ENCODE assay signal across 9 cellular contexts in genomic region chr12:49762468-49762847, GRCh38. TPM values are rescaled to one million over a fixed set of nuclear protein-coding genes. Genes with fewer than 3 reads are reported as not detected.
DNase-seq lines count a peak whose midpoint lies in the region; ATAC-seq and TF ChIP-seq lines count a peak whose summit lies in the region.
"Had no signal": no experiment of that assay in that cellular context is flagged by ENCODE, and none has a peak within 500 bp of the region (broad histone marks: within the 10 kb centered on the region; RNA-seq: fewer than 3 reads in every experiment).

No MANE protein-coding gene starts in this region.

- no TSS peak for BruUV-seq in A673 (replicated peaks; lab: Mats Ljungman, UMichigan)

- CTCF ChIA-PET in A673 (lab: Charles Lee) (interaction anchor here (1.6 kb wide), 1 partner anchor 16 kb away, joined by 3 read pairs; no protein-coding TSS in a partner anchor), activated B cell treated with CpG ODN at 0.5 μM for 24 hours (lab: Charles Lee) (interaction anchor here (0.6 to 4.4 kb wide), 10 partner anchors 9 to 1585 kb away, joined by 3 to 48 read pairs (median 6); partner anchors contain the start of gene TMBIM6)
- CTCF ChIA-PET in CD4-positive, alpha-beta T cell (lab: Charles Lee), result interaction anchor here (0.5 to 5.2 kb wide), 14 partner anchors 11 to 758 kb away, joined by 3 to 53 read pairs (median 3); partner anchors contain the start of genes PRPF40B and TMBIM6

- H3K27ac ChIP-seq in A673 (ENCODE audit: low read depth, low read length, poor library complexity, severe bottlenecking), result peak overlapping the region; percentile 22
- H3K27ac ChIP-seq in CD4-positive, alpha-beta T cell (ENCODE audit: low read depth, low read length), result no peak overlapping the region
- no peak overlapping the region for H3K27ac ChIP-seq in SJCRH30
- no peak overlapping the region for H3K27ac ChIP-seq in caudate nucleus (ENCODE audit: low read depth, low read length)

- intact Hi-C loops in A673 (cut with micrococcal nuclease; ENCODE audit: unreplicated experiment), result loop anchor here (2.0 kb wide), 1 partner anchor 118 kb away; no protein-coding TSS in a partner anchor
- intact Hi-C loops in CD4-positive, alpha-beta T cell (cut with DNase I, micrococcal nuclease), result loop anchor here in 1 of 2 experiments (2.0 kb wide), 1 partner anchor 20 kb away; no protein-coding TSS in a partner anchor
- intact Hi-C loops in activated B cell treated with CpG ODN at 0.5 μM for 24 hours (cut with micrococcal nuclease), result loop anchor here (1.0 to 2.0 kb wide), 2 partner anchors 8 to 126 kb away; no protein-coding TSS in a partner anchor

- H3K4me1 ChIP-seq in A673 (ENCODE audit: insufficient read depth, low read length, poor library complexity, severe bottlenecking) (no peaks in the 10 kb centered on the region), SJCRH30 (no peaks in the 10 kb centered on the region)

- peaks cover 75% of the 10 kb centered on the region for H3K36me3 Mint-ChIP-seq in CD4-positive, alpha-beta T cell (ENCODE audit: low read depth)
- peaks cover 72% of the 10 kb centered on the region for H3K36me3 Mint-ChIP-seq in activated B cell treated with CpG ODN at 0.5 μM for 24 hours (ENCODE audit: low read depth)
- H3K36me3 Mint-ChIP-seq in endothelial cell (ENCODE audit: low read depth, unreplicated experiment), result peaks cover 59% of the 10 kb centered on the region

- peak; percentile 51 for ATAC-seq in CD4-positive, alpha-beta T cell (ENCODE audit: poor library complexity)
- ATAC-seq in activated B cell treated with CpG ODN at 0.5 μM for 24 hours (ENCODE audit: low read depth) (peak; percentile 32), GM21786 (IDR thresholded peaks at IDR 0.05; ENCODE audit: unreplicated experiment) (no peak)

- peak overlapping the region; percentile 1 for H3K4me3 Mint-ChIP-seq in CD4-positive, alpha-beta T cell
- no peak overlapping the region for H3K4me3 Mint-ChIP-seq in activated B cell treated with CpG ODN at 0.5 μM for 24 hours
- peak overlapping the region; percentile 47 for H3K4me3 Mint-ChIP-seq in endothelial cell (ENCODE audit: unreplicated experiment)

- H3K4me3 ChIP-seq in A673 (ENCODE audit: low read depth, low read length, poor library complexity, severe bottlenecking) (no peak overlapping the region), SJCRH30 (no peak overlapping the region), MG63 (no peak overlapping the region)

- H3K36me3 ChIP-seq in A673 (ENCODE audit: insufficient read depth, low read length, poor library complexity, severe bottlenecking) (peaks cover 76% of the 10 kb centered on the region), SJCRH30 (peaks cover 74% of the 10 kb centered on the region), MG63 (peaks cover 64% of the 10 kb centered on the region)

- H3K27me3 ChIP-seq in A673 (replicated peaks; ENCODE audit: insufficient read depth, low read depth, low read length, poor library complexity), result no peaks in the 10 kb centered on the region
- no peaks in the 10 kb centered on the region for H3K27me3 ChIP-seq in CD4-positive, alpha-beta T cell (ENCODE audit: control insufficient read depth, insufficient read depth, low read length)
- no peaks in the 10 kb centered on the region for H3K27me3 ChIP-seq in SJCRH30
- H3K27me3 ChIP-seq in MG63, result no peaks in the 10 kb centered on the region

- POLR2A ChIA-PET in A673 (lab: Charles Lee; ENCODE audit: low non-redundant PET) (no interaction called here), activated B cell treated with CpG ODN at 0.5 μM for 24 hours (lab: Charles Lee) (interaction anchor here (0.6 to 2.4 kb wide), 6 partner anchors 9 to 222 kb away, joined by 3 to 20 read pairs (median 3); partner anchors contain the start of gene TMBIM6)
- POLR2A ChIA-PET in CD4-positive, alpha-beta T cell (lab: Charles Lee), result interaction anchor here (1.4 to 7.4 kb wide), 3 partner anchors 19 to 80 kb away, joined by 5 to 77 read pairs (median 13); partner anchors contain the start of genes BCDIN3D and TMBIM6

- no peak for DNase-seq in A673 (ENCODE audit: low spot score)
- DNase-seq in CD4-positive, alpha-beta T cell, result peak in 1 of 10 experiments; percentile 3
- DNase-seq in activated B cell treated with CpG ODN at 0.5 μM for 24 hours, result no peak
- DNase-seq in endothelial cell (ENCODE audit: low spot score), result no peak
- DNase-seq in SJCRH30, result no peak
- no peak for DNase-seq in caudate nucleus (lab: John Stamatoyannopoulos, UW)
- no peak for DNase-seq in MG63
- DNase-seq: NCI-H1092 treated with DMSO at 0.1 percent for 48 hours had no signal

- peaks cover 58% of the 10 kb centered on the region for H3K4me1 Mint-ChIP-seq in CD4-positive, alpha-beta T cell (ENCODE audit: low read depth)
- H3K4me1 Mint-ChIP-seq in activated B cell treated with CpG ODN at 0.5 μM for 24 hours (peaks cover 25% of the 10 kb centered on the region), endothelial cell (ENCODE audit: unreplicated experiment) (peaks cover 37% of the 10 kb centered on the region)

- no peaks in the 10 kb centered on the region for H3K27me3 Mint-ChIP-seq in CD4-positive, alpha-beta T cell
- H3K27me3 Mint-ChIP-seq in activated B cell treated with CpG ODN at 0.5 μM for 24 hours (no peaks in the 10 kb centered on the region), endothelial cell (ENCODE audit: unreplicated experiment) (peaks cover 1% of the 10 kb centered on the region)

- TF ChIP-seq CTCF in A673 (conservative IDR thresholded peaks at IDR 0.05; ENCODE audit: low read depth, low read length) (no peak), activated B cell treated with CpG ODN at 0.5 μM for 24 hours (IDR thresholded peaks at IDR 0.05) (no peak), endothelial cell (IDR thresholded peaks at IDR 0.05; ENCODE audit: unreplicated experiment) (no peak)
- TF ChIP-seq CTCF in CD4-positive, alpha-beta T cell (IDR thresholded peaks at IDR 0.05), result no peak

- no peaks in the 10 kb centered on the region for H3K9me3 Mint-ChIP-seq in CD4-positive, alpha-beta T cell
- H3K9me3 Mint-ChIP-seq in activated B cell treated with CpG ODN at 0.5 μM for 24 hours (no peaks in the 10 kb centered on the region), endothelial cell (ENCODE audit: unreplicated experiment) (no peaks in the 10 kb centered on the region)

- H3K9me3 ChIP-seq in A673 (ENCODE audit: low read depth, low read length, poor library complexity, severe bottlenecking) (no peaks in the 10 kb centered on the region), SJCRH30 (replicated peaks) (no peaks in the 10 kb centered on the region), MG63 (no peaks in the 10 kb centered on the region)
- no peaks in the 10 kb centered on the region for H3K9me3 ChIP-seq in CD4-positive, alpha-beta T cell (ENCODE audit: control insufficient read depth, low read length)

- H3K27ac Mint-ChIP-seq in CD4-positive, alpha-beta T cell, result peak overlapping the region; percentile 73
- peak overlapping the region; percentile 79 for H3K27ac Mint-ChIP-seq in activated B cell treated with CpG ODN at 0.5 μM for 24 hours
- peak overlapping the region; percentile 42 for H3K27ac Mint-ChIP-seq in endothelial cell (ENCODE audit: unreplicated experiment)

RNA-seq across cellular contexts. Expression of gene TMBIM6, which starts 21.1 kb away (rescaled TPM):
- total RNA-seq in A673 (2021), result 425 and 454 TPM in 2 replicates
- total RNA-seq in CD4-positive, alpha-beta T cell, result 100 to 1,000 TPM; 274 to 279 TPM
- 355 and 366 TPM in 2 replicates for total RNA-seq in activated B cell treated with CpG ODN at 0.5 μM for 24 hours
- 571 TPM for total RNA-seq in endothelial cell (ENCODE audit: unreplicated experiment)
- 400 TPM in 2 replicates for total RNA-seq in SJCRH30 (2014; rRNA removed; shearing (Covaris generic))
- total RNA-seq in MG63 (2014; rRNA removed; shearing (Covaris generic); ENCODE audit: low replicate concordance), result 260 and 282 TPM in 2 replicates

RNA-seq across cellular contexts. Expression of gene FMNL3, which starts 55.3 kb away (rescaled TPM):
- total RNA-seq in A673 (2021), result 22.0 and 27.7 TPM in 2 replicates
- 10 to 100 TPM; 33.3 to 34.8 TPM for total RNA-seq in CD4-positive, alpha-beta T cell
- total RNA-seq in activated B cell treated with CpG ODN at 0.5 μM for 24 hours, result 74.7 and 84.3 TPM in 2 replicates
- 194 TPM for total RNA-seq in endothelial cell (ENCODE audit: unreplicated experiment)
- total RNA-seq in SJCRH30 (2014; rRNA removed; shearing (Covaris generic)), result 33.0 and 39.2 TPM in 2 replicates
- 8.8 and 12.8 TPM in 2 replicates for total RNA-seq in MG63 (2014; rRNA removed; shearing (Covaris generic); ENCODE audit: low replicate concordance)
